In genomic region chr20:44747166-44748004, GRCh38 we compare ENCODE assay signal across 8 cellular contexts. TPM values are rescaled to one million over a fixed set of nuclear protein-coding genes. Genes with fewer than 3 reads are reported as not detected.
DNase-seq lines count a peak whose midpoint lies in the region; ATAC-seq, FAIRE-seq and TF ChIP-seq lines count a peak whose summit lies in the region.

No MANE protein-coding gene starts in this region.

- no peak overlapping the region for H3K4me3 ChIP-seq in LNCaP clone FGC (ENCODE audit: low read depth, low read length)
- H3K4me3 ChIP-seq in transverse colon = no peak overlapping the region

- TF ChIP-seq POLR2A in transverse colon (IDR thresholded peaks at IDR 0.05) = no peak

- no peaks in the 10 kb centered on the region for H3K4me1 ChIP-seq in foreskin keratinocyte
- peaks cover 5 to 20% (median 10%) of the 10 kb centered on the region in 4 donors for H3K4me1 ChIP-seq in transverse colon

- peak; percentile 83 for TF ChIP-seq CTCF in LNCaP clone FGC (IDR thresholded peaks at IDR 0.05; ENCODE audit: control insufficient read depth, extremely low read depth, insufficient read depth)
- TF ChIP-seq CTCF in foreskin keratinocyte (conservative IDR thresholded peaks at IDR 0.05) = peak; percentile 79
- TF ChIP-seq CTCF in transverse colon (IDR thresholded peaks at IDR 0.05) = peak; percentile 62 to 75 (median 66)

- no peaks in the 10 kb centered on the region for H3K36me3 ChIP-seq in transverse colon

- ATAC-seq in foreskin keratinocyte = peak; percentile 76
- no peak for ATAC-seq in HG03045 (IDR thresholded peaks at IDR 0.05; ENCODE audit: unreplicated experiment)

- no peak overlapping the region for H3K27ac ChIP-seq in foreskin keratinocyte
- no peak overlapping the region for H3K27ac ChIP-seq in transverse colon

- WGBS in transverse colon (ENCODE audit: low coverage in 1 of 2), 2 donors = 4 to 14% methylated on average over 3 to 5 of the region's 5 CpGs

- in situ Hi-C loops in transverse colon (cut with MboI; ENCODE audit: low pct_ligation_motif_present in 1 of 4, low pct_unique_long_range_greater_than_20kb in 1 of 4, low sequenced_read_pairs in 3 of 4) = loop anchor here in 3 of 4 donors (10.0 kb wide), 2 partner anchors 117 to 127 kb away; no protein-coding TSS in a partner anchor

- intact Hi-C loops in transverse colon (cut with DNase I; ENCODE audit: low total_unique reads) = loop anchor here (5.0 kb wide), 1 partner anchor 120 kb away; no protein-coding TSS in a partner anchor

- no peak for TF ChIP-seq EP300 in transverse colon (IDR thresholded peaks at IDR 0.05; ENCODE audit: low read depth)

- H3K9me3 ChIP-seq in transverse colon = no peaks in the 10 kb centered on the region

- DNase-seq in DMS53 treated with DMSO at 0.1 percent for 48 hours (lab: John Stamatoyannopoulos, UW; ENCODE audit: unreplicated experiment) = peak; percentile 94
- peak; percentile 78 for DNase-seq in LNCaP clone FGC (ENCODE audit: low read depth)
- DNase-seq in RCC 7860 (ENCODE audit: low spot score) = peak; percentile 65
- DNase-seq in activated effector memory CD4-positive, alpha-beta T cell treated with Interleukin-2 at 50 U/mL for 16 hours = peak; percentile 18
- peak; percentile 64 to 81 for DNase-seq in foreskin keratinocyte
- peak in 51 of 56 donors; percentile 8 to 90 (median 51) for DNase-seq in nucleus accumbens (lab: John Stamatoyannopoulos, UW)
- DNase-seq in transverse colon = peak; percentile 83

- FAIRE-seq in RCC 7860 (lab: Jason Lieb, UNC) = no peak

- peaks cover 80% of the 10 kb centered on the region for H3K27me3 ChIP-seq in foreskin keratinocyte
- H3K27me3 ChIP-seq in transverse colon = peaks cover 64% of the 10 kb centered on the region

RNA-seq across cellular contexts. Expression of gene KCNK15, which starts 1.7 kb away (rescaled TPM):
- total RNA-seq in foreskin keratinocyte = not detected in 2 replicates
- polyA plus RNA-seq in foreskin keratinocyte = 0.01 TPM in 1 of 2 replicates, not detected in the other
- 1 to 10 TPM in 1 of 4 donors, under 1 TPM in 1, not detected in 2; 0.27 to 1.3 TPM for total RNA-seq in transverse colon

RNA-seq across cellular contexts. Expression of gene CCN5, which starts 32.2 kb away (rescaled TPM):
- not detected in 2 replicates for total RNA-seq in foreskin keratinocyte
- polyA plus RNA-seq in foreskin keratinocyte = not detected in 2 replicates
- 10 to 100 TPM in 3 of 4 donors, 1 to 10 TPM in 1; 9.5 to 20.6 (median 15.9) TPM for total RNA-seq in transverse colon

Comparison
In these comparisons a context has a peak if more than half of its experiments do, and no peak if none do; other contexts are left out.
1. DNase-seq: peak in every context shown above with its lines; median percentile 94 in DMS53 treated with DMSO at 0.1 percent for 48 hours; 83 in transverse colon; 78 in LNCaP clone FGC; 72 in foreskin keratinocyte; 65 in RCC 7860; 51 in nucleus accumbens; 18 in activated effector memory CD4-positive, alpha-beta T cell treated with Interleukin-2 at 50 U/mL for 16 hours.
2. RNA of gene CCN5, which starts 32.2 kb away (total RNA-seq): 9.5 to 20.6 TPM in transverse colon; not detected in foreskin keratinocyte; every median in the first group is over 10 times any median in the second.
3. Peak in every context shown above with its lines, with median percentiles within 50 percentile points of each other: CTCF ChIP-seq.